1 cellular context compared by ENCODE assay signal in genomic region chr5:111169269-111169668, GRCh38.
A peak's percentile ranks its signal among the peaks of the same experiment; 100 is the strongest.
TF ChIP-seq lines count a peak whose summit lies in the region.

No MANE protein-coding gene starts in this region.

TF ChIP-seq in H1, 55 proteins besides CTCF, POLR2A, EP300 and RAD21:
- TF ChIP-seq POLR2AphosphoS5 (IDR thresholded peaks at IDR 0.05; ENCODE audit: low read depth, low read length) (no peak), TEAD4 (IDR thresholded peaks at IDR 0.05; ENCODE audit: low read depth, low read length) (0 out of 2 replicates have a peak, but pooled peaks have one; percentile 17)
